18 cellular contexts compared by ENCODE assay signal in the genomic region with DNA sequence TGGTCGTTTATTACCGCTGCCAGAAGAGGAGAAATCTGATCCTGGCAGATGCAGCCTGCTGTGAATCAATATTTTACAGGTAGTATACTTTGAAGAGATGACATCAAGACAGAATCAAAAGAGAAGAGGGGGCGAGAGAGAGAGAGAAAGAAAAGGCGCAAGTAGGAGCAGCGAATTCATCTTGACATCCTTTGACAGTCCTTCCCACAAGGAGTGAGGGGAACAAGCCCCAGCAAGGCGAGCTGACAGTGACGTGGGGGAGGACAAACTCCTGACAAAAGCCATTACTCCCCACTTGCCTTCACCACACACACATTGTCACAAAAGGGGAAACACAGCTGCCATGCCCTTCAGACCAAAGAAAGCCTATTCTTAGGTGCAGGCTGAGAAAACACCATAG.
DNase-seq lines count a peak whose midpoint lies in the region; ATAC-seq lines count a peak whose summit lies in the region.
"Had no signal": no experiment of that assay in that cellular context is flagged by ENCODE, and none has a peak within 500 bp of the region (broad histone marks: within the 10 kb centered on the region; RNA-seq: fewer than 3 reads in every experiment).

No MANE protein-coding gene starts in this region.

- no peak for ATAC-seq in GM19324 (IDR thresholded peaks at IDR 0.05; ENCODE audit: low FRiP score, unreplicated experiment)
- ATAC-seq: activated naive CD4-positive, alpha-beta T cell treated with anti-CD3 and anti-CD28 coated beads, Interleukin-2, amount 50 U/mL, for 72 hours; esophagus mucosa; gastrocnemius medialis had no signal

- DNase-seq in DMS153 treated with DMSO at 0.1 percent for 48 hours (lab: John Stamatoyannopoulos, UW; ENCODE audit: unreplicated experiment) (peak; percentile 42), DMS153 (lab: John Stamatoyannopoulos, UW) (no peak), NCI-H1092 treated with DMSO at 0.1 percent for 48 hours (lab: John Stamatoyannopoulos, UW) (peak; percentile 80), NCI-H526 treated with DMSO at 0.1 percent for 48 hours (lab: John Stamatoyannopoulos, UW) (peak; percentile 31), myocyte (ENCODE audit: low read depth) (peak; percentile 4), NAMALWA (ENCODE audit: low spot score) (no peak), DMS114 treated with DMSO at 0.1 percent for 48 hours (lab: John Stamatoyannopoulos, UW; ENCODE audit: unreplicated experiment) (no peak)
- DNase-seq: activated CD4-positive, CD25-positive, alpha-beta regulatory T cell treated with anti-CD3 and anti-CD28 coated beads, Interleukin-2, amount 50 U/mL, for 72 hours; cerebellar nuclear complex; COR-L47; gastrocnemius medialis; mammary epithelial cell; NCI-H2227 treated with DMSO at 0.1 percent for 48 hours; ovary; sigmoid colon had no signal

Comparison
In these comparisons a context has a peak if more than half of its experiments do, and no peak if none do; other contexts are left out.
1. DNase-seq: peak in DMS153 treated with DMSO at 0.1 percent for 48 hours (single experiment), NCI-H1092 treated with DMSO at 0.1 percent for 48 hours (single experiment), NCI-H526 treated with DMSO at 0.1 percent for 48 hours (single experiment) and myocyte (single experiment); none in DMS153 (single experiment), NAMALWA (single experiment) and DMS114 treated with DMSO at 0.1 percent for 48 hours (single experiment).